Comparison of ENCODE assay signal across 22 cellular contexts in the genomic region with DNA sequence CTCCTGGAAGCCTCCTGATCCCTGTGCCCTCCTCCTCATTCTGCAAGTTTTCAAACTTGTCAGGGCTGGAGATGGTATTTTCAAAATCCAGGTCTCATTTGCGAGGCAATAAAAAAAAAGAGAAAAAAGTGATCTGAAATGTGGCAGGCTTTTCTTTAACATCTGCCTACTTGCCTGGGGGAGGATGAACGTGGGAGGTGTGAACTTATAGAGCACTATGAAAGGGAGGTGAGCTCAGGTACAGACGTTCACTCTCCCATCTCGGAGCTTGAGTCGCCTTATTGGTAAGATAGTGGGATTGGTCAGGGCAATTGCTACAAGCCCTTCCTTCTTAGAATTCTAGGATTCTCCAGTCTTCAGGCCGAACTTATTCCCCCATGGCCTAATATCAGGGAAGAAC.
"Had no signal": no experiment of that assay in that cellular context is flagged by ENCODE, and none has a peak within 500 bp of the region (broad histone marks: within the 10 kb centered on the region; RNA-seq: fewer than 3 reads in every experiment).

No MANE protein-coding gene starts in this region.

- DNase-seq: colonic mucosa; cortex of kidney; dermis blood vessel endothelial cell; dorsolateral prefrontal cortex; effector CD4-positive, alpha-beta T cell; effector CD8-positive, alpha-beta T cell; effector memory CD4-positive, alpha-beta T cell; effector memory CD8-positive, alpha-beta T cell; endodermal cell; erythroblast; esophagus squamous epithelium; foreskin fibroblast; foreskin keratinocyte; gastrocnemius medialis; glutamatergic neuron; heart left ventricle; heart right ventricle had no signal

- H3K27me3 ChIP-seq: colonic mucosa, esophagus muscularis mucosa, esophagus squamous epithelium, foreskin keratinocyte, gastrocnemius medialis, gastroesophageal sphincter, heart left ventricle had no signal

- H3K4me1 ChIP-seq: colonic mucosa had no signal

- ATAC-seq: effector memory CD8-positive, alpha-beta T cell; esophagus mucosa; foreskin keratinocyte; gastrocnemius medialis; gastroesophageal sphincter; heart left ventricle; heart right ventricle had no signal

- H3K9me3 ChIP-seq: colonic mucosa, esophagus muscularis mucosa, esophagus squamous epithelium, gastrocnemius medialis, gastroesophageal sphincter, heart right ventricle had no signal

- H3K36me3 ChIP-seq: colonic mucosa, esophagus muscularis mucosa, esophagus squamous epithelium, gastrocnemius medialis, gastroesophageal sphincter, heart left ventricle, heart right ventricle had no signal

- H3K27ac ChIP-seq: colonic mucosa, coronary artery, dorsolateral prefrontal cortex, epithelial cell of prostate, esophagus muscularis mucosa, esophagus squamous epithelium, foreskin keratinocyte, gastrocnemius medialis, gastroesophageal sphincter had no signal

- H3K4me3 ChIP-seq: colonic mucosa, coronary artery, dorsolateral prefrontal cortex, esophagus muscularis mucosa, esophagus squamous epithelium, gastrocnemius medialis, gastroesophageal sphincter, heart left ventricle, heart right ventricle had no signal
